In genomic region chr4:19346636-19347035, GRCh38 we compare ENCODE assay signal across 31 cellular contexts.
"Had no signal": no experiment of that assay in that cellular context is flagged by ENCODE, and none has a peak within 500 bp of the region (broad histone marks: within the 10 kb centered on the region; RNA-seq: fewer than 3 reads in every experiment).

No MANE protein-coding gene starts in this region.

- H3K4me1 ChIP-seq: body of pancreas, colonic mucosa, esophagus squamous epithelium, foreskin keratinocyte, gastrocnemius medialis, heart left ventricle had no signal

- H3K36me3 ChIP-seq: colonic mucosa, esophagus squamous epithelium, gastrocnemius medialis, heart left ventricle, WERI-Rb-1 had no signal

- H3K4me3 ChIP-seq: body of pancreas, colonic mucosa, esophagus squamous epithelium, gastrocnemius medialis, heart left ventricle had no signal

- FAIRE-seq: endometrium, endothelial cell of umbilical vein had no signal

- H3K27me3 ChIP-seq: body of pancreas, colonic mucosa, esophagus squamous epithelium, foreskin keratinocyte, gastrocnemius medialis, heart left ventricle had no signal

- H3K9me3 ChIP-seq: body of pancreas, colonic mucosa, esophagus squamous epithelium, gastrocnemius medialis, heart left ventricle had no signal

- DNase-seq: activated B cell treated with CpG ODN at 0.5 μM for 24 hours; activated CD4-positive, alpha-beta T cell treated with anti-CD3 and anti-CD28 coated beads for 48 hours; activated CD4-positive, alpha-beta T cell treated with anti-CD3 and anti-CD28 coated beads, Interleukin-2, amount 50 U/mL, for 1 hour; activated CD4-positive, alpha-beta T cell treated with anti-CD3 and anti-CD28 coated beads, Interleukin-2, amount 50 U/mL, for 48 hours; activated CD8-positive, alpha-beta memory T cell treated with anti-CD3 and anti-CD28 coated beads for 24 hours; activated CD8-positive, alpha-beta T cell treated with anti-CD3 and anti-CD28 coated beads for 36 hours; activated effector memory CD4-positive, alpha-beta T cell treated with Interleukin-2 at 50 U/mL for 16 hours; activated gamma-delta T cell treated with Interleukin-2 at 50 U/mL for 16 hours; activated naive CD4-positive, alpha-beta T cell treated with Interleukin-2 at 50 U/mL for 16 hours; activated naive CD8-positive, alpha-beta T cell treated with anti-CD3 and anti-CD28 coated beads for 36 hours; activated naive CD8-positive, alpha-beta T cell treated with anti-CD3 and anti-CD28 coated beads, Interleukin-2, amount 50 U/mL, for 24 hours; activated T-cell treated with anti-CD3 and anti-CD28 coated beads, Interleukin-2, amount 50 U/mL, for 4 hours; amygdala; aorta; body of pancreas; caudate nucleus; colonic mucosa; effector CD8-positive, alpha-beta T cell; esophagus squamous epithelium; foreskin keratinocyte; gastrocnemius medialis; glutamatergic neuron; heart left ventricle; T-helper 1 cell; T-helper 17 cell; T1000; WERI-Rb-1 had no signal

- ATAC-seq: activated CD4-positive, CD25-positive, alpha-beta regulatory T cell treated with anti-CD3 and anti-CD28 coated beads, Interleukin-2, amount 50 U/mL, for 24 hours; activated CD8-positive, alpha-beta T cell treated with anti-CD3 and anti-CD28 coated beads for 36 hours; activated naive CD8-positive, alpha-beta T cell treated with anti-CD3 and anti-CD28 coated beads, Interleukin-2, amount 50 U/mL, for 24 hours; activated T-cell treated with anti-CD3 and anti-CD28 coated beads, Interleukin-2, amount 50 U/mL, for 4 hours; activated T-helper 17 cell treated with anti-CD3 and anti-CD28 coated beads, Interleukin-2, amount 50 U/mL, for 72 hours; body of pancreas; foreskin keratinocyte; gastrocnemius medialis; heart left ventricle; T-helper 17 cell had no signal
